ENCODE assay signal across 1 cellular context in genomic region chr10:3514691-3515090, GRCh38.
TF ChIP-seq lines count a peak whose summit lies in the region.

No MANE protein-coding gene starts in this region.

TF ChIP-seq in HepG2, 621 proteins besides CTCF, POLR2A, EP300 and RAD21 (continued from another document):
- TF ChIP-seq ZNF142 (CRISPR knock-in tag; IDR thresholded peaks at IDR 0.05) (no peak), AGO1 (IDR thresholded peaks at IDR 0.05; ENCODE audit: low read depth, low read length, poor library complexity, severe bottlenecking) (no peak), MYNN (CRISPR knock-in tag; IDR thresholded peaks at IDR 0.05; ENCODE audit: low read depth) (no peak), SMAD3 (CRISPR knock-in tag; IDR thresholded peaks at IDR 0.05) (no peak), CENPT (CRISPR knock-in tag; IDR thresholded peaks at IDR 0.05; ENCODE audit: low read depth) (no peak), ZNF891 (CRISPR knock-in tag; IDR thresholded peaks at IDR 0.05) (no peak)
- TF ChIP-seq, protein P1, sequence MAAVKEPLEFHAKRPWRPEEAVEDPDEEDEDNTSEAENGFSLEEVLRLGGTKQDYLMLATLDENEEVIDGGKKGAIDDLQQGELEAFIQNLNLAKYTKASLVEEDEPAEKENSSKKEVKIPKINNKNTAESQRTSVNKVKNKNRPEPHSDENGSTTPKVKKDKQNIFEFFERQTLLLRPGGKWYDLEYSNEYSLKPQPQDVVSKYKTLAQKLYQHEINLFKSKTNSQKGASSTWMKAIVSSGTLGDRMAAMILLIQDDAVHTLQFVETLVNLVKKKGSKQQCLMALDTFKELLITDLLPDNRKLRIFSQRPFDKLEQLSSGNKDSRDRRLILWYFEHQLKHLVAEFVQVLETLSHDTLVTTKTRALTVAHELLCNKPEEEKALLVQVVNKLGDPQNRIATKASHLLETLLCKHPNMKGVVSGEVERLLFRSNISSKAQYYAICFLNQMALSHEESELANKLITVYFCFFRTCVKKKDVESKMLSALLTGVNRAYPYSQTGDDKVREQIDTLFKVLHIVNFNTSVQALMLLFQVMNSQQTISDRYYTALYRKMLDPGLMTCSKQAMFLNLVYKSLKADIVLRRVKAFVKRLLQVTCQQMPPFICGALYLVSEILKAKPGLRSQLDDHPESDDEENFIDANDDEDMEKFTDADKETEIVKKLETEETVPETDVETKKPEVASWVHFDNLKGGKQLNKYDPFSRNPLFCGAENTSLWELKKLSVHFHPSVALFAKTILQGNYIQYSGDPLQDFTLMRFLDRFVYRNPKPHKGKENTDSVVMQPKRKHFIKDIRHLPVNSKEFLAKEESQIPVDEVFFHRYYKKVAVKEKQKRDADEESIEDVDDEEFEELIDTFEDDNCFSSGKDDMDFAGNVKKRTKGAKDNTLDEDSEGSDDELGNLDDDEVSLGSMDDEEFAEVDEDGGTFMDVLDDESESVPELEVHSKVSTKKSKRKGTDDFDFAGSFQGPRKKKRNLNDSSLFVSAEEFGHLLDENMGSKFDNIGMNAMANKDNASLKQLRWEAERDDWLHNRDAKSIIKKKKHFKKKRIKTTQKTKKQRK (IDR thresholded peaks at IDR 0.05; ENCODE audit: low read length): no peak
